ENCODE assay signal across 8 cellular contexts in the genomic region with DNA sequence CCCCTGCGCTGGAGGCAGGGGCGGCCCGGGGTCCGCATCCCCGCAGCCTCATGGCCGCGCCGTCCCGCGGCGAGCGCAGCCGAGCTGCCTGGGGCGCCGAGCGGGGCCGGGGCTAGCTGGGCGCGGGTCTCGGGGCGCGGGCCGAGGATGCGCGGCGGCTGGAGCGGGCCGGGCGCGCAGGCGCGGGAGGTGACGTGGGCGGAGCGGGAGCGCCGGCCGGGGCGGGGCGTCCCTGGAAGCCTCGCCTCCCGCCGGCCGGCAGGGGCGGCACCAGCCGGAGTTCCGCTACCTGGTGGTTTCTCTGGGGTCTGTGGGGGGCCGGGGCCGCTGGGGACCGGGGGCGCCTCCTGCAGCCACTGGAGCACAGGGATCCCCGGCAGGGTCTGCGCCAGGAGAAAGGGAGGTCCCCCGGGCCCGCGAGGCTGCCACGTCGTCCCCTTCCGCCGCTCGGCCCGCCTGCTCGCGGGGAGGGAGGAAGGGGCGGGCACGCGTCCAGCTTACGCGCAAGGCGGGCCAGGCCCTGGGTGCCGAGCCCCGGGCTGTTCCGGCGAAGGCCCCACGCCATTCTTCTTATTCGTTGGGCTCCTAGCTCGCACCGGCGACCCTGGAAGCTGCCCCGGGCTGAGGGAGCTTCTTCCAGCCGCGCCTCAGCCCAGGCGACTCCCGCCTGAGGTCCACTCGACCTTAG. TPM values are rescaled to one million over a fixed set of nuclear protein-coding genes. Genes with fewer than 3 reads are reported as not detected.
DNase-seq lines count a peak whose midpoint lies in the region; ATAC-seq, FAIRE-seq and TF ChIP-seq lines count a peak whose summit lies in the region.

A gene with protein sequence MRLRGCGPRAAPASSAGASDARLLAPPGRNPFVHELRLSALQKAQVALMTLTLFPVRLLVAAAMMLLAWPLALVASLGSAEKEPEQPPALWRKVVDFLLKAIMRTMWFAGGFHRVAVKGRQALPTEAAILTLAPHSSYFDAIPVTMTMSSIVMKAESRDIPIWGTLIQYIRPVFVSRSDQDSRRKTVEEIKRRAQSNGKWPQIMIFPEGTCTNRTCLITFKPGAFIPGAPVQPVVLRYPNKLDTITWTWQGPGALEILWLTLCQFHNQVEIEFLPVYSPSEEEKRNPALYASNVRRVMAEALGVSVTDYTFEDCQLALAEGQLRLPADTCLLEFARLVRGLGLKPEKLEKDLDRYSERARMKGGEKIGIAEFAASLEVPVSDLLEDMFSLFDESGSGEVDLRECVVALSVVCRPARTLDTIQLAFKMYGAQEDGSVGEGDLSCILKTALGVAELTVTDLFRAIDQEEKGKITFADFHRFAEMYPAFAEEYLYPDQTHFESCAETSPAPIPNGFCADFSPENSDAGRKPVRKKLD (minus strand): TSS at position 168 of the 688 bp plus-strand sequence. CDS start 116 bp downstream, at position 52.

- H3K36me3 Mint-ChIP-seq in Calu3 (ENCODE audit: insufficient read depth, unreplicated experiment) = peaks cover 35% of the 10 kb centered on the region
- peaks cover 34% of the 10 kb centered on the region for H3K36me3 Mint-ChIP-seq in activated T-cell treated with anti-CD3 and anti-CD28 coated beads, Interleukin-2, amount 50 U/mL, for 24 hours (ENCODE audit: low read depth)

- no TSS peak for BruUV-seq in Calu3 (replicated peaks; lab: Mats Ljungman, UMichigan)
- no TSS peak for BruUV-seq in OCI-LY7 (replicated peaks; lab: Mats Ljungman, UMichigan)

- peaks cover 15% of the 10 kb centered on the region for H3K27me3 Mint-ChIP-seq in Calu3 (ENCODE audit: unreplicated experiment)
- no peaks in the 10 kb centered on the region for H3K27me3 Mint-ChIP-seq in activated T-cell treated with anti-CD3 and anti-CD28 coated beads, Interleukin-2, amount 50 U/mL, for 24 hours

- H2AFZ ChIP-seq in OCI-LY7 (ENCODE audit: low read length) = no peak within 1 kb of the TSS; the same call in 1 of the 2 replicates

- peak within 1 kb of the TSS; percentile 19 for H3K27ac Mint-ChIP-seq in Calu3 (ENCODE audit: unreplicated experiment)
- peak within 1 kb of the TSS; percentile 76 for H3K27ac Mint-ChIP-seq in activated T-cell treated with anti-CD3 and anti-CD28 coated beads, Interleukin-2, amount 50 U/mL, for 24 hours

- no peaks in the 10 kb centered on the region for H3K27me3 ChIP-seq in esophagus (ENCODE audit: control insufficient read depth in 1 of 2, insufficient read depth in 2 of 2, low read length in 2 of 2)
- no peaks in the 10 kb centered on the region for H3K27me3 ChIP-seq in muscle layer of colon (ENCODE audit: control insufficient read depth in 1 of 2, insufficient read depth in 2 of 2, low read length in 2 of 2)

- no peak within 1 kb of the TSS for H3K9ac ChIP-seq in muscle layer of colon (ENCODE audit: low read length)

- peaks cover 16% of the 10 kb centered on the region for H4K20me1 ChIP-seq in OCI-LY7 (ENCODE audit: insufficient read depth, low read length)

- no peaks in the 10 kb centered on the region for H3K9me2 ChIP-seq in OCI-LY7 (ENCODE audit: insufficient read depth, low read length)

- TF ChIP-seq CTCF in Calu3 (IDR thresholded peaks at IDR 0.05; ENCODE audit: unreplicated experiment) (peak; percentile 15), OCI-LY7 (conservative IDR thresholded peaks at IDR 0.05; ENCODE audit: low read length) (no peak)

- H3K27ac ChIP-seq in OCI-LY7 (ENCODE audit: low read depth, low read length, poor library complexity, severe bottlenecking) (peak within 1 kb of the TSS; percentile 87), esophagus (ENCODE audit: low read depth in 2 of 2, low read length in 1 of 2) (peak within 1 kb of the TSS; percentile 34 to 88), muscle layer of colon (ENCODE audit: low read depth, low read length) (peak within 1 kb of the TSS; percentile 66)

- H3K79me2 ChIP-seq in OCI-LY7 (ENCODE audit: insufficient read depth, low read depth, low read length) = peaks cover 42% of the 10 kb centered on the region

- H3K4me3 ChIP-seq in OCI-LY7 (ENCODE audit: low read depth, low read length, poor library complexity, severe bottlenecking) (peak within 1 kb of the TSS; percentile 90), esophagus (ENCODE audit: low read depth in 1 of 2, low read length in 2 of 2) (peak within 1 kb of the TSS; percentile 74 to 88), muscle layer of colon (ENCODE audit: low read depth in 1 of 2, low read length in 2 of 2) (peak within 1 kb of the TSS; percentile 61 to 83)

- ATAC-seq in GM21381 (IDR thresholded peaks at IDR 0.05; ENCODE audit: unreplicated experiment) = peak; percentile 82

- H3K9me3 Mint-ChIP-seq in Calu3 (ENCODE audit: low read depth, unreplicated experiment) = no peaks in the 10 kb centered on the region
- H3K9me3 Mint-ChIP-seq in activated T-cell treated with anti-CD3 and anti-CD28 coated beads, Interleukin-2, amount 50 U/mL, for 24 hours = no peaks in the 10 kb centered on the region

- CTCF ChIA-PET in Calu3 (lab: Charles Lee) = no interaction called here
- CTCF ChIA-PET in OCI-LY7 (lab: Charles Lee; ENCODE audit: unreplicated experiment) = no interaction called here

- POLR2A ChIA-PET in OCI-LY7 (lab: Charles Lee) = interaction anchor here (0.5 to 1.7 kb wide), 6 partner anchors 9 to 430 kb away, joined by 3 to 10 read pairs (median 3); no protein-coding TSS in a partner anchor

- DNase-seq in Calu3 = peak; percentile 84
- DNase-seq in HTR-8/SVneo (ENCODE audit: insufficient read length, low spot score) = peak; percentile 90
- DNase-seq in OCI-LY7 (ENCODE audit: low spot score) = peak; percentile 83
- peak; percentile 91 for DNase-seq in activated T-cell treated with anti-CD3 and anti-CD28 coated beads, Interleukin-2, amount 50 U/mL, for 24 hours
- peak; percentile 57 to 61 for DNase-seq in stimulated activated CD8-positive, alpha-beta memory T cell treated with anti-CD3 and anti-CD28 coated beads, Interleukin-7, amount 100 ng/mL, for 1 hour (ENCODE audit: low read depth in 2 of 2)

- peaks cover 12% of the 10 kb centered on the region for H3K4me1 Mint-ChIP-seq in Calu3 (ENCODE audit: low read depth, unreplicated experiment)
- H3K4me1 Mint-ChIP-seq in activated T-cell treated with anti-CD3 and anti-CD28 coated beads, Interleukin-2, amount 50 U/mL, for 24 hours (ENCODE audit: low read depth) = peaks cover 37% of the 10 kb centered on the region

- peak within 1 kb of the TSS; percentile 96 for H3K4me2 ChIP-seq in OCI-LY7 (ENCODE audit: low read length)

- 3% methylated on average over 37 to 85 of the region's 85 CpGs for WGBS in esophagus, 2 donors

- H3K4me3 Mint-ChIP-seq in Calu3 (ENCODE audit: low read depth, unreplicated experiment) = peak within 1 kb of the TSS; percentile 64
- peak within 1 kb of the TSS; percentile 87 for H3K4me3 Mint-ChIP-seq in activated T-cell treated with anti-CD3 and anti-CD28 coated beads, Interleukin-2, amount 50 U/mL, for 24 hours

- FAIRE-seq in HTR-8/SVneo (lab: Jason Lieb, UNC) = peak; percentile 95

- intact Hi-C loops in Calu3 (cut with micrococcal nuclease; ENCODE audit: unreplicated experiment) = no loop called here
- intact Hi-C loops in OCI-LY7 (cut with micrococcal nuclease; ENCODE audit: unreplicated experiment) = loop anchor here (2.0 to 10.0 kb wide), 3 partner anchors 21 to 209 kb away; no protein-coding TSS in a partner anchor

- H3K4me1 ChIP-seq in OCI-LY7 (ENCODE audit: insufficient read depth, low read length, poor library complexity, severe bottlenecking) (peaks cover 50% of the 10 kb centered on the region), esophagus (ENCODE audit: control insufficient read depth in 2 of 2, insufficient read depth in 2 of 2, low read length in 1 of 2) (peaks cover 11% of the 10 kb centered on the region in 2 donors), muscle layer of colon (ENCODE audit: insufficient read depth, low read length) (peaks cover 18% of the 10 kb centered on the region)

- peaks cover 26% of the 10 kb centered on the region for H3K36me3 ChIP-seq in OCI-LY7 (ENCODE audit: insufficient read depth, low read length)
- H3K36me3 ChIP-seq in esophagus (ENCODE audit: control insufficient read depth in 2 of 2, insufficient read depth in 2 of 2, low read length in 1 of 2) = peaks cover 0 to 2% of the 10 kb centered on the region in 2 donors
- peaks cover 14% of the 10 kb centered on the region for H3K36me3 ChIP-seq in muscle layer of colon (ENCODE audit: insufficient read depth, low read length)

- H3K9me3 ChIP-seq in OCI-LY7 (ENCODE audit: low read length) = no peaks in the 10 kb centered on the region
- H3K9me3 ChIP-seq in esophagus (ENCODE audit: control insufficient read depth in 2 of 2, insufficient read depth in 1 of 2, low read depth in 1 of 2, low read length in 1 of 2) = no peaks in the 10 kb centered on the region
- no peaks in the 10 kb centered on the region for H3K9me3 ChIP-seq in muscle layer of colon (ENCODE audit: low read length)

RNA-seq across cellular contexts. Expression of the gene that starts here (rescaled TPM):
- total RNA-seq in Calu3 (2022) (42.3 and 43.8 TPM in 2 replicates), OCI-LY7 (2022) (57.3 and 63.6 TPM in 2 replicates)
- total RNA-seq in OCI-LY7 (2014; rRNA removed; shearing (Covaris generic)) = 47.7 and 69.1 TPM in 2 replicates
- polyA plus RNA-seq in esophagus = 1 to 10 TPM; 5.0 to 6.3 TPM

Comparison
In these comparisons a context has a peak if more than half of its experiments do, and no peak if none do; other contexts are left out.
1. Peak in every context shown above with its lines: DNase-seq, ATAC-seq, H3K4me3 ChIP-seq and H3K27ac ChIP-seq.